In the genomic region with DNA sequence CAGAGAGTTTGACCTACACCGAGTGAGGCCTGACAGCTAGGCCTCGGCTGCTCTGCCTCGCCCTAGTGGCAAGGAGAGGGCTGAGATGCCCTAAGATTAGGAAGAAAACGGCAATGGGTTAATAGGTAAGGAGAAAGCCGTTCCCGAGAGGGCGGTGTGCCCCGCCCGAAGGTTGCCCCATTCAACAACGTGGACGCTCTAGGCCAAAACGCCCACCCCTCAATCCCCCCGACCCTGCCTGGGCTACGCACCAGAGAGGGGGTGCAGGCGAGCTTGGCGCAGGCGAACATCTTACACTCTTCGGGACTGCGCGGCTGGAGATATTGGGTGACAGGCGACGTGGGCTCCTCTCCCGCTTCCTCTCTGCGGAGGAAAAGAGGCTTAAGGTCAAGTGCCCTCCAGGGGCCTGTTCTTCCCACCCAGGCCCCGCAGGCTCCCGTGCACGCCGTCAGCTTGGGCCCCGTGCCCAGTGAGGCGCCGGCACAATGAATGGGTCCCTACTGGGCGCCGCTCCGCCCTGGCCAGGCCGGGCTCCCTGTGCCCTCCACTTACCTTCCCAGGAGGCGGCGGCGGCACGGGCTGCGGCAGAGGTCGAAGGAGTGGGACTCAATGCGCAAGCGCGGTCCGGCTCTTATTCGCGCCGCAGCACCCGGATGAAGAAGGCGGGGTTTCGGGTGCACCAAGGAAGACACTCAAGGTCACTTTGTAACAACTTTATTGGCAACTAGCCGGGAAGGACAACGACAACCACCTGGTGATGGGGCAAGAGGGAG, we compare ENCODE assay signal across 8 cellular contexts. TPM values are rescaled to one million over a fixed set of nuclear protein-coding genes. Genes with fewer than 3 reads are reported as not detected.
DNase-seq lines count a peak whose midpoint lies in the region; ATAC-seq, FAIRE-seq and TF ChIP-seq lines count a peak whose summit lies in the region.

A gene (minus strand): TSS at position 607 of the 773 bp plus-strand sequence. CDS start 317 bp downstream, at position 290.

- CTCF ChIA-PET in AG04450 (lab: Charles Lee): interaction anchor here (0.9 to 2.2 kb wide), 3 partner anchors 23 to 482 kb away, joined by 3 to 6 read pairs (median 3); no protein-coding TSS in a partner anchor

- H3K36me3 ChIP-seq in bronchial epithelial cell (ENCODE audit: control insufficient read depth, insufficient read depth, low read length): peaks cover 6% of the 10 kb centered on the region

- ATAC-seq in GM18870 (IDR thresholded peaks at IDR 0.05; ENCODE audit: unreplicated experiment) (peak; percentile 69), HG03135 (IDR thresholded peaks at IDR 0.05; ENCODE audit: unreplicated experiment) (peak; percentile 88)

- H3K4me3 ChIP-seq in AG04450 (ENCODE audit: low read depth, low read length) (peak within 1 kb of the TSS; percentile 84), WI38 (ENCODE audit: low read depth, low read length) (peak within 1 kb of the TSS; percentile 98), bronchial epithelial cell (ENCODE audit: low read depth, low read length) (peak within 1 kb of the TSS; percentile 98)

- H3K27ac ChIP-seq in AG04450 (ENCODE audit: low read depth, low read length): peak within 1 kb of the TSS; percentile 31

- FAIRE-seq in bronchial epithelial cell (lab: Jason Lieb, UNC): no peak

- H3K27me3 ChIP-seq in AG04450 (ENCODE audit: control insufficient read depth, insufficient read depth, low read length): no peaks in the 10 kb centered on the region
- H3K27me3 ChIP-seq in bronchial epithelial cell (ENCODE audit: control insufficient read depth, insufficient read depth, low read length): no peaks in the 10 kb centered on the region

- DNase-seq in AG04450 (ENCODE audit: low read depth, low spot score) (peak; percentile 85), NCI-H2227 (lab: John Stamatoyannopoulos, UW; ENCODE audit: unreplicated experiment) (peak; percentile 98), bronchial epithelial cell (ENCODE audit: low read depth) (peak; percentile 83), iPS-NIHi7 (ENCODE audit: extremely low spot score) (peak; percentile 97), smooth muscle cell of the brain vasculature (ENCODE audit: low read depth, low spot score) (peak; percentile 93)

- H3K9me3 ChIP-seq in AG04450 (ENCODE audit: control insufficient read depth, insufficient read depth, low read length): no peaks in the 10 kb centered on the region; the same call in 1 of the 2 replicates

- POLR2A ChIA-PET in AG04450 (lab: Yijun Ruan, JAX): interaction anchor here (1.7 kb wide), 1 partner anchor 13 kb away, joined by 6 read pairs; a partner anchor contains a TSS

- TF ChIP-seq CTCF in AG04450 (IDR thresholded peaks at IDR 0.05; ENCODE audit: low read depth, low read length) (peak; percentile 35; the same call in 1 of the 2 replicates), WI38 (IDR thresholded peaks at IDR 0.05; ENCODE audit: low read depth, low read length) (no peak), bronchial epithelial cell (IDR thresholded peaks at IDR 0.05; ENCODE audit: insufficient read depth, low read length, severe bottlenecking) (no peak)

RNA-seq across cellular contexts. Expression of the gene that starts here (rescaled TPM):
- 396 and 519 TPM in 2 replicates for polyA plus RNA-seq in AG04450 (2011; rRNA removed)
- 120 and 126 TPM in 2 replicates for polyA minus RNA-seq in AG04450 (2011; rRNA and poly(A)+ RNA removed)
- total RNA-seq in bronchial epithelial cell: 76.1 and 80.3 TPM in 2 replicates

Comparison
In these comparisons a context has a peak if more than half of its experiments do, and no peak if none do; other contexts are left out.
1. Peak in every context shown above with its lines: DNase-seq, ATAC-seq, H3K4me3 ChIP-seq and H3K27ac ChIP-seq.